Comparison of ENCODE assay signal across 1 cellular context in genomic region chr5:143405063-143405746, GRCh38.
TF ChIP-seq lines count a peak whose summit lies in the region.

No MANE protein-coding gene starts in this region.

TF ChIP-seq in HepG2, 621 proteins besides CTCF, POLR2A, EP300 and RAD21 (continued from another document and continues in another):
- TF ChIP-seq, protein P1, sequence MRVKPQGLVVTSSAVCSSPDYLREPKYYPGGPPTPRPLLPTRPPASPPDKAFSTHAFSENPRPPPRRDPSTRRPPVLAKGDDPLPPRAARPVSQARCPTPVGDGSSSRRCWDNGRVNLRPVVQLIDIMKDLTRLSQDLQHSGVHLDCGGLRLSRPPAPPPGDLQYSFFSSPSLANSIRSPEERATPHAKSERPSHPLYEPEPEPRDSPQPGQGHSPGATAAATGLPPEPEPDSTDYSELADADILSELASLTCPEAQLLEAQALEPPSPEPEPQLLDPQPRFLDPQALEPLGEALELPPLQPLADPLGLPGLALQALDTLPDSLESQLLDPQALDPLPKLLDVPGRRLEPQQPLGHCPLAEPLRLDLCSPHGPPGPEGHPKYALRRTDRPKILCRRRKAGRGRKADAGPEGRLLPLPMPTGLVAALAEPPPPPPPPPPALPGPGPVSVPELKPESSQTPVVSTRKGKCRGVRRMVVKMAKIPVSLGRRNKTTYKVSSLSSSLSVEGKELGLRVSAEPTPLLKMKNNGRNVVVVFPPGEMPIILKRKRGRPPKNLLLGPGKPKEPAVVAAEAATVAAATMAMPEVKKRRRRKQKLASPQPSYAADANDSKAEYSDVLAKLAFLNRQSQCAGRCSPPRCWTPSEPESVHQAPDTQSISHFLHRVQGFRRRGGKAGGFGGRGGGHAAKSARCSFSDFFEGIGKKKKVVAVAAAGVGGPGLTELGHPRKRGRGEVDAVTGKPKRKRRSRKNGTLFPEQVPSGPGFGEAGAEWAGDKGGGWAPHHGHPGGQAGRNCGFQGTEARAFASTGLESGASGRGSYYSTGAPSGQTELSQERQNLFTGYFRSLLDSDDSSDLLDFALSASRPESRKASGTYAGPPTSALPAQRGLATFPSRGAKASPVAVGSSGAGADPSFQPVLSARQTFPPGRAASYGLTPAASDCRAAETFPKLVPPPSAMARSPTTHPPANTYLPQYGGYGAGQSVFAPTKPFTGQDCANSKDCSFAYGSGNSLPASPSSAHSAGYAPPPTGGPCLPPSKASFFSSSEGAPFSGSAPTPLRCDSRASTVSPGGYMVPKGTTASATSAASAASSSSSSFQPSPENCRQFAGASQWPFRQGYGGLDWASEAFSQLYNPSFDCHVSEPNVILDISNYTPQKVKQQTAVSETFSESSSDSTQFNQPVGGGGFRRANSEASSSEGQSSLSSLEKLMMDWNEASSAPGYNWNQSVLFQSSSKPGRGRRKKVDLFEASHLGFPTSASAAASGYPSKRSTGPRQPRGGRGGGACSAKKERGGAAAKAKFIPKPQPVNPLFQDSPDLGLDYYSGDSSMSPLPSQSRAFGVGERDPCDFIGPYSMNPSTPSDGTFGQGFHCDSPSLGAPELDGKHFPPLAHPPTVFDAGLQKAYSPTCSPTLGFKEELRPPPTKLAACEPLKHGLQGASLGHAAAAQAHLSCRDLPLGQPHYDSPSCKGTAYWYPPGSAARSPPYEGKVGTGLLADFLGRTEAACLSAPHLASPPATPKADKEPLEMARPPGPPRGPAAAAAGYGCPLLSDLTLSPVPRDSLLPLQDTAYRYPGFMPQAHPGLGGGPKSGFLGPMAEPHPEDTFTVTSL (CRISPR knock-in tag; IDR thresholded peaks at IDR 0.05; ENCODE audit: borderline replicate concordance): peak; percentile 74
- TF ChIP-seq, protein P2, sequence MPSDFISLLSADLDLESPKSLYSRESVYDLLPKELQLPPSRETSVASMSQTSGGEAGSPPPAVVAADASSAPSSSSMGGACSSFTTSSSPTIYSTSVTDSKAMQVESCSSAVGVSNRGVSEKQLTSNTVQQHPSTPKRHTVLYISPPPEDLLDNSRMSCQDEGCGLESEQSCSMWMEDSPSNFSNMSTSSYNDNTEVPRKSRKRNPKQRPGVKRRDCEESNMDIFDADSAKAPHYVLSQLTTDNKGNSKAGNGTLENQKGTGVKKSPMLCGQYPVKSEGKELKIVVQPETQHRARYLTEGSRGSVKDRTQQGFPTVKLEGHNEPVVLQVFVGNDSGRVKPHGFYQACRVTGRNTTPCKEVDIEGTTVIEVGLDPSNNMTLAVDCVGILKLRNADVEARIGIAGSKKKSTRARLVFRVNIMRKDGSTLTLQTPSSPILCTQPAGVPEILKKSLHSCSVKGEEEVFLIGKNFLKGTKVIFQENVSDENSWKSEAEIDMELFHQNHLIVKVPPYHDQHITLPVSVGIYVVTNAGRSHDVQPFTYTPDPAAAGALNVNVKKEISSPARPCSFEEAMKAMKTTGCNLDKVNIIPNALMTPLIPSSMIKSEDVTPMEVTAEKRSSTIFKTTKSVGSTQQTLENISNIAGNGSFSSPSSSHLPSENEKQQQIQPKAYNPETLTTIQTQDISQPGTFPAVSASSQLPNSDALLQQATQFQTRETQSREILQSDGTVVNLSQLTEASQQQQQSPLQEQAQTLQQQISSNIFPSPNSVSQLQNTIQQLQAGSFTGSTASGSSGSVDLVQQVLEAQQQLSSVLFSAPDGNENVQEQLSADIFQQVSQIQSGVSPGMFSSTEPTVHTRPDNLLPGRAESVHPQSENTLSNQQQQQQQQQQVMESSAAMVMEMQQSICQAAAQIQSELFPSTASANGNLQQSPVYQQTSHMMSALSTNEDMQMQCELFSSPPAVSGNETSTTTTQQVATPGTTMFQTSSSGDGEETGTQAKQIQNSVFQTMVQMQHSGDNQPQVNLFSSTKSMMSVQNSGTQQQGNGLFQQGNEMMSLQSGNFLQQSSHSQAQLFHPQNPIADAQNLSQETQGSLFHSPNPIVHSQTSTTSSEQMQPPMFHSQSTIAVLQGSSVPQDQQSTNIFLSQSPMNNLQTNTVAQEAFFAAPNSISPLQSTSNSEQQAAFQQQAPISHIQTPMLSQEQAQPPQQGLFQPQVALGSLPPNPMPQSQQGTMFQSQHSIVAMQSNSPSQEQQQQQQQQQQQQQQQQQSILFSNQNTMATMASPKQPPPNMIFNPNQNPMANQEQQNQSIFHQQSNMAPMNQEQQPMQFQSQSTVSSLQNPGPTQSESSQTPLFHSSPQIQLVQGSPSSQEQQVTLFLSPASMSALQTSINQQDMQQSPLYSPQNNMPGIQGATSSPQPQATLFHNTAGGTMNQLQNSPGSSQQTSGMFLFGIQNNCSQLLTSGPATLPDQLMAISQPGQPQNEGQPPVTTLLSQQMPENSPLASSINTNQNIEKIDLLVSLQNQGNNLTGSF (CRISPR knock-in tag; IDR thresholded peaks at IDR 0.05): peak; percentile 88; the same call in 1 of the 2 replicates
- TF ChIP-seq BORCS8-MEF2B (CRISPR knock-in tag; IDR thresholded peaks at IDR 0.05) (no peak), ZNF577 (CRISPR knock-in tag; IDR thresholded peaks at IDR 0.05; ENCODE audit: borderline replicate concordance, low read depth) (no peak), CBX2 (IDR thresholded peaks at IDR 0.05; ENCODE audit: low read depth, low read length) (no peak), CBX2 (CRISPR knock-in tag; IDR thresholded peaks at IDR 0.05; ENCODE audit: low read depth) (no peak), KAT2B (IDR thresholded peaks at IDR 0.05; ENCODE audit: borderline replicate concordance, low read depth, low read length) (no peak; the same call in 1 of the 2 replicates), SRSF1 (optimal IDR thresholded peaks at IDR 0.05; ENCODE audit: low read depth, low read length) (peak; percentile 69), GTF2F1 (IDR thresholded peaks at IDR 0.05; ENCODE audit: low read length) (no peak), ISL2 (CRISPR knock-in tag; IDR thresholded peaks at IDR 0.05) (peak; percentile 55), JUNB (CRISPR knock-in tag; IDR thresholded peaks at IDR 0.05; ENCODE audit: borderline replicate concordance) (no peak), ZNF282 (IDR thresholded peaks at IDR 0.05; ENCODE audit: partially characterized antibody) (no peak), ZNF703 (CRISPR knock-in tag; IDR thresholded peaks at IDR 0.05; ENCODE audit: borderline replicate concordance) (peak; percentile 65), ZNF317 (CRISPR knock-in tag; IDR thresholded peaks at IDR 0.05) (0 out of 2 replicates have a peak, but pooled peaks have one; percentile 58), ZNF570 (CRISPR knock-in tag; IDR thresholded peaks at IDR 0.05; ENCODE audit: borderline replicate concordance) (no peak), ZBTB7B (CRISPR knock-in tag; IDR thresholded peaks at IDR 0.05) (no peak), JUND (CRISPR knock-in tag; IDR thresholded peaks at IDR 0.05) (no peak), ZMYM2 (CRISPR knock-in tag; IDR thresholded peaks at IDR 0.05) (peak; percentile 78; the same call in 1 of the 2 replicates), RORA (CRISPR knock-in tag; IDR thresholded peaks at IDR 0.05) (no peak), PBX3 (CRISPR knock-in tag; IDR thresholded peaks at IDR 0.05; ENCODE audit: borderline replicate concordance) (no peak), GABPA (IDR thresholded peaks at IDR 0.05; ENCODE audit: low read depth, low read length) (peak; percentile 69), GABPA (CRISPR knock-in tag; IDR thresholded peaks at IDR 0.05; ENCODE audit: low read depth) (peak; percentile 93), NR2F2 (IDR thresholded peaks at IDR 0.05; ENCODE audit: borderline replicate concordance, low read depth) (no peak), ZFP82 (CRISPR knock-in tag; IDR thresholded peaks at IDR 0.05; ENCODE audit: borderline replicate concordance) (peak; percentile 70; the same call in 1 of the 2 replicates), ZNF510 (CRISPR knock-in tag; IDR thresholded peaks at IDR 0.05; ENCODE audit: low read depth) (no peak), CERS6 (CRISPR knock-in tag; IDR thresholded peaks at IDR 0.05) (no peak), ZSCAN20 (CRISPR knock-in tag; IDR thresholded peaks at IDR 0.05; ENCODE audit: borderline replicate concordance) (no peak), FOXP1 (IDR thresholded peaks at IDR 0.05) (no peak), FOXP1 (CRISPR knock-in tag; IDR thresholded peaks at IDR 0.05) (no peak; the same call in 1 of the 2 replicates), KLF12 (CRISPR knock-in tag; IDR thresholded peaks at IDR 0.05; ENCODE audit: borderline replicate concordance) (no peak), ZBTB21 (CRISPR knock-in tag; IDR thresholded peaks at IDR 0.05) (peak; percentile 44; the same call in 1 of the 2 replicates), ARNT2 (CRISPR knock-in tag; IDR thresholded peaks at IDR 0.05; ENCODE audit: low read depth) (peak; percentile 20; the same call in 1 of the 2 replicates), ZNF224 (CRISPR knock-in tag; IDR thresholded peaks at IDR 0.05) (0 out of 2 replicates have a peak, but pooled peaks have one; percentile 26), BCLAF1 (IDR thresholded peaks at IDR 0.05) (no peak), NR2C2 (CRISPR knock-in tag; IDR thresholded peaks at IDR 0.05; ENCODE audit: borderline replicate concordance) (peak; percentile 65)
- TF ChIP-seq, protein P3, sequence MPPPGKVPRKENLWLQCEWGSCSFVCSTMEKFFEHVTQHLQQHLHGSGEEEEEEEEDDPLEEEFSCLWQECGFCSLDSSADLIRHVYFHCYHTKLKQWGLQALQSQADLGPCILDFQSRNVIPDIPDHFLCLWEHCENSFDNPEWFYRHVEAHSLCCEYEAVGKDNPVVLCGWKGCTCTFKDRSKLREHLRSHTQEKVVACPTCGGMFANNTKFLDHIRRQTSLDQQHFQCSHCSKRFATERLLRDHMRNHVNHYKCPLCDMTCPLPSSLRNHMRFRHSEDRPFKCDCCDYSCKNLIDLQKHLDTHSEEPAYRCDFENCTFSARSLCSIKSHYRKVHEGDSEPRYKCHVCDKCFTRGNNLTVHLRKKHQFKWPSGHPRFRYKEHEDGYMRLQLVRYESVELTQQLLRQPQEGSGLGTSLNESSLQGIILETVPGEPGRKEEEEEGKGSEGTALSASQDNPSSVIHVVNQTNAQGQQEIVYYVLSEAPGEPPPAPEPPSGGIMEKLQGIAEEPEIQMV (CRISPR knock-in tag; IDR thresholded peaks at IDR 0.05; ENCODE audit: low read depth): peak; percentile 21; the same call in 1 of the 2 replicates
- TF ChIP-seq, protein P4, sequence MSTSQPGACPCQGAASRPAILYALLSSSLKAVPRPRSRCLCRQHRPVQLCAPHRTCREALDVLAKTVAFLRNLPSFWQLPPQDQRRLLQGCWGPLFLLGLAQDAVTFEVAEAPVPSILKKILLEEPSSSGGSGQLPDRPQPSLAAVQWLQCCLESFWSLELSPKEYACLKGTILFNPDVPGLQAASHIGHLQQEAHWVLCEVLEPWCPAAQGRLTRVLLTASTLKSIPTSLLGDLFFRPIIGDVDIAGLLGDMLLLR (CRISPR knock-in tag; IDR thresholded peaks at IDR 0.05): peak; percentile 28; the same call in 1 of the 2 replicates
- TF ChIP-seq, protein P5, sequence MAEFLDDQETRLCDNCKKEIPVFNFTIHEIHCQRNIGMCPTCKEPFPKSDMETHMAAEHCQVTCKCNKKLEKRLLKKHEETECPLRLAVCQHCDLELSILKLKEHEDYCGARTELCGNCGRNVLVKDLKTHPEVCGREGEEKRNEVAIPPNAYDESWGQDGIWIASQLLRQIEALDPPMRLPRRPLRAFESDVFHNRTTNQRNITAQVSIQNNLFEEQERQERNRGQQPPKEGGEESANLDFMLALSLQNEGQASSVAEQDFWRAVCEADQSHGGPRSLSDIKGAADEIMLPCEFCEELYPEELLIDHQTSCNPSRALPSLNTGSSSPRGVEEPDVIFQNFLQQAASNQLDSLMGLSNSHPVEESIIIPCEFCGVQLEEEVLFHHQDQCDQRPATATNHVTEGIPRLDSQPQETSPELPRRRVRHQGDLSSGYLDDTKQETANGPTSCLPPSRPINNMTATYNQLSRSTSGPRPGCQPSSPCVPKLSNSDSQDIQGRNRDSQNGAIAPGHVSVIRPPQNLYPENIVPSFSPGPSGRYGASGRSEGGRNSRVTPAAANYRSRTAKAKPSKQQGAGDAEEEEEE (CRISPR knock-in tag; IDR thresholded peaks at IDR 0.05; ENCODE audit: borderline replicate concordance): no peak
